In the genomic region with DNA sequence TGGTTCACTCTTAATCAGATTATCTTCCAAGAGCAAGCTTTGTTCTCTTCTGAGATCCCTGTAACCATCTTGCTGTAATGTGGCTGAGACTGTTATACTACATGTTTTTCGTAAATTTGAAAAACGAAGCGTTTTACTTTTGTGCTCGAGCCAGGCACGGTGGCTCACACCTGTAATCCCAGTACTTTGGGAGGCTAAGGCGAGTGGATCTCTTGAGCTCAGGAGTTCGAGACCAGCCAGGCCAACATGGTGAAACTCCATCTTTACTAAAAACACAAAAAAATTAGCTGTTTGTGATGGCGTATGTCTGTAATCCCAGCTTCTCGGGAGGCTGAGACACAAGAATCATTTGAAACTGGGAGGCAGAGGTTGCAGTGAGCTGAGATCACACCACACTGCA, we compare ENCODE assay signal across 1 cellular context.
TF ChIP-seq lines count a peak whose summit lies in the region.

No MANE protein-coding gene starts in this region.

TF ChIP-seq in HEK293T, 16 proteins besides CTCF, POLR2A, EP300 and RAD21:
- TF ChIP-seq SUZ12 (IDR thresholded peaks at IDR 0.05), result no peak
- no peak for TF ChIP-seq ZNF384 (IDR thresholded peaks at IDR 0.05)
- no peak for TF ChIP-seq TARDBP (IDR thresholded peaks at IDR 0.05)
- no peak for TF ChIP-seq ELF4 (IDR thresholded peaks at IDR 0.05)
- TF ChIP-seq, protein P1, sequence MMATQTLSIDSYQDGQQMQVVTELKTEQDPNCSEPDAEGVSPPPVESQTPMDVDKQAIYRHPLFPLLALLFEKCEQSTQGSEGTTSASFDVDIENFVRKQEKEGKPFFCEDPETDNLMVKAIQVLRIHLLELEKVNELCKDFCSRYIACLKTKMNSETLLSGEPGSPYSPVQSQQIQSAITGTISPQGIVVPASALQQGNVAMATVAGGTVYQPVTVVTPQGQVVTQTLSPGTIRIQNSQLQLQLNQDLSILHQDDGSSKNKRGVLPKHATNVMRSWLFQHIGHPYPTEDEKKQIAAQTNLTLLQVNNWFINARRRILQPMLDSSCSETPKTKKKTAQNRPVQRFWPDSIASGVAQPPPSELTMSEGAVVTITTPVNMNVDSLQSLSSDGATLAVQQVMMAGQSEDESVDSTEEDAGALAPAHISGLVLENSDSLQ (IDR thresholded peaks at IDR 0.05), result no peak
- no peak for TF ChIP-seq FOXM1 (IDR thresholded peaks at IDR 0.05; ENCODE audit: borderline replicate concordance)
- no peak for TF ChIP-seq FOXK2 (IDR thresholded peaks at IDR 0.05)
- TF ChIP-seq FOXA1 (IDR thresholded peaks at IDR 0.05), result no peak
- no peak for TF ChIP-seq CTBP1 (IDR thresholded peaks at IDR 0.05; ENCODE audit: borderline replicate concordance)
- TF ChIP-seq SP1 (IDR thresholded peaks at IDR 0.05), result no peak
- no peak for TF ChIP-seq ARNT (IDR thresholded peaks at IDR 0.05)
- no peak for TF ChIP-seq NFRKB (IDR thresholded peaks at IDR 0.05)
- no peak for TF ChIP-seq HDGF (IDR thresholded peaks at IDR 0.05; ENCODE audit: borderline replicate concordance)
- no peak for TF ChIP-seq L3MBTL2 (conservative IDR thresholded peaks at IDR 0.05)
- no peak for TF ChIP-seq BHLHE40 (IDR thresholded peaks at IDR 0.05; ENCODE audit: borderline replicate concordance)
- no peak for TF ChIP-seq LEF1 (IDR thresholded peaks at IDR 0.05; ENCODE audit: borderline replicate concordance)
